ENCODE assay signal across 32 cellular contexts in genomic region chr22:38710352-38710751, GRCh38.
"Had no signal": no experiment of that assay in that cellular context is flagged by ENCODE, and none has a peak within 500 bp of the region (broad histone marks: within the 10 kb centered on the region; RNA-seq: fewer than 3 reads in every experiment).

No MANE protein-coding gene starts in this region.

- H3K9me3 ChIP-seq: adrenal gland, body of pancreas, psoas muscle, stomach, thyroid gland, upper lobe of right lung had no signal

- H3K27ac Mint-ChIP-seq: activated CD4-positive, alpha-beta memory T cell treated with anti-CD3 and anti-CD28 coated beads for 36 hours; activated naive CD8-positive, alpha-beta T cell treated with anti-CD3 and anti-CD28 coated beads for 36 hours had no signal

- H3K27me3 ChIP-seq: adrenal gland, body of pancreas, stomach, thyroid gland, upper lobe of right lung had no signal

- FAIRE-seq: colon, frontal cortex, keratinocyte had no signal

- ATAC-seq: body of pancreas; left cardiac atrium; left ventricle myocardium superior; naive thymus-derived CD4-positive, alpha-beta T cell; psoas muscle; stimulated activated naive B cell treated with anti-CD40 and anti-IgM and Interleukin-4, amounts not matched to agents 10 μg/mL and 1 μg/mL and 100 μg/mL, for 72 hours; upper lobe of right lung had no signal

- H3K9me3 Mint-ChIP-seq: activated CD4-positive, alpha-beta memory T cell treated with anti-CD3 and anti-CD28 coated beads for 36 hours; activated naive CD8-positive, alpha-beta T cell treated with anti-CD3 and anti-CD28 coated beads for 36 hours; naive thymus-derived CD4-positive, alpha-beta T cell; neural crest cell; stimulated activated naive B cell treated with anti-CD40 and anti-IgM and Interleukin-4, amounts not matched to agents 10 μg/mL and 1 μg/mL and 100 μg/mL, for 72 hours; T-helper 1 cell treated with Interleukin-12 subunit alpha and Interleukin-12 subunit beta and Interleukin-4 antibody, amounts not matched to agents 30 μg/mL and 1 μg/mL, for 36 hours had no signal

- H3K4me3 Mint-ChIP-seq: activated CD4-positive, alpha-beta memory T cell treated with anti-CD3 and anti-CD28 coated beads for 36 hours; activated naive CD8-positive, alpha-beta T cell treated with anti-CD3 and anti-CD28 coated beads for 36 hours; stimulated activated naive B cell treated with anti-CD40 and anti-IgM and Interleukin-4, amounts not matched to agents 10 μg/mL and 1 μg/mL and 100 μg/mL, for 72 hours; T-helper 1 cell treated with Interleukin-12 subunit alpha and Interleukin-12 subunit beta and Interleukin-4 antibody, amounts not matched to agents 30 μg/mL and 1 μg/mL, for 36 hours had no signal

- DNase-seq: activated CD4-positive, alpha-beta memory T cell treated with anti-CD3 and anti-CD28 coated beads for 36 hours; activated CD4-positive, alpha-beta T cell treated with anti-CD3 and anti-CD28 coated beads for 48 hours; activated CD8-positive, alpha-beta memory T cell treated with anti-CD3 and anti-CD28 coated beads, Interleukin-2, amount 50 U/mL, for 4 hours; activated effector memory CD4-positive, alpha-beta T cell treated with Interleukin-2 at 50 U/mL for 16 hours; activated naive CD4-positive, alpha-beta T cell treated with Interleukin-2 at 50 U/mL for 16 hours; activated naive CD8-positive, alpha-beta T cell treated with anti-CD3 and anti-CD28 coated beads for 36 hours; activated T-cell treated with anti-CD3 and anti-CD28 coated beads, Interleukin-2, amount 50 U/mL, for 48 hours; adrenal gland; aorta; body of pancreas; dermis blood vessel endothelial cell; effector CD4-positive, alpha-beta T cell; hippocampal formation; left cardiac atrium; left ventricle myocardium superior; naive thymus-derived CD4-positive, alpha-beta T cell; occipital lobe; psoas muscle; stimulated activated CD4-positive, alpha-beta T cell treated with anti-CD3 and anti-CD28 coated beads, Interleukin-15, amount 100 ng/mL, for 24 hours; stimulated activated CD4-positive, alpha-beta T cell treated with anti-CD3 and anti-CD28 coated beads, Interleukin-2, amount 100 ng/mL, for 24 hours; stimulated activated naive B cell treated with anti-CD40 and anti-IgM and Interleukin-4, amounts not matched to agents 10 μg/mL and 1 μg/mL and 100 μg/mL, for 72 hours; stomach; T1000; thyroid gland; upper lobe of right lung had no signal

- H3K27ac ChIP-seq: adrenal gland, body of pancreas, parathyroid adenoma, psoas muscle, stomach, thyroid gland, upper lobe of right lung had no signal

- H3K4me2 ChIP-seq: smooth muscle cell had no signal

- H3K4me3 ChIP-seq: adrenal gland, body of pancreas, psoas muscle, smooth muscle cell, stomach, thyroid gland, upper lobe of right lung had no signal

- H3K9ac ChIP-seq: parathyroid adenoma had no signal

- H2AFZ ChIP-seq: parathyroid adenoma had no signal

- H3K27me3 Mint-ChIP-seq: activated CD4-positive, alpha-beta memory T cell treated with anti-CD3 and anti-CD28 coated beads for 36 hours; activated naive CD8-positive, alpha-beta T cell treated with anti-CD3 and anti-CD28 coated beads for 36 hours; naive thymus-derived CD4-positive, alpha-beta T cell; stimulated activated naive B cell treated with anti-CD40 and anti-IgM and Interleukin-4, amounts not matched to agents 10 μg/mL and 1 μg/mL and 100 μg/mL, for 72 hours had no signal

- H3K36me3 ChIP-seq: adrenal gland, thyroid gland had no signal
